14 cellular contexts compared by ENCODE assay signal in the genomic region with DNA sequence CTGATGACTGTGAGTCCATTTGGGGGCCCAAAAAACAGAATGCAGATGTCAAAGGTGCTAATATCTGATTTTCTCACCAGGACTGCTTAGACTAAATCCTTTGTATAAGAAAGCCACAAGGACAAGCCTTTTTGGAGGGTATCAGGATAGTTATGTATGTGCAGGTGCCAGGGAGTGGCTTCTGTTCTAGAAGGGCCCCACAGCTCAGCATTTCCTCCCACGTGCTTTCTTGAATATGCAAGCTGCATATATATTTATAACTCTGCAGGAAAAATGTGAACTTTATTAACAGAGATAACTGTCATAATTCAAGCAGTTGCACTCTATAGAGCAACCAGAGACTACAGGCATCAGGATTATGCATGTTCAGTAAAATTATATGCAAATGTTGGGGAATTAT.
DNase-seq lines count a peak whose midpoint lies in the region; ATAC-seq and TF ChIP-seq lines count a peak whose summit lies in the region.
"Had no signal": no experiment of that assay in that cellular context is flagged by ENCODE, and none has a peak within 500 bp of the region (broad histone marks: within the 10 kb centered on the region; RNA-seq: fewer than 3 reads in every experiment).

No MANE protein-coding gene starts in this region.

- no peak overlapping the region for H3K9ac ChIP-seq in MM.1S (ENCODE audit: low read length)
- H3K9ac ChIP-seq: BLaER1 had no signal

- no peaks in the 10 kb centered on the region for H3K9me2 ChIP-seq in DOHH2 (replicated peaks; ENCODE audit: control insufficient read depth, low read length)
- H3K9me2 ChIP-seq in MM.1S (replicated peaks; ENCODE audit: insufficient read depth, low read length) = no peaks in the 10 kb centered on the region

- no peaks in the 10 kb centered on the region for H3K27me3 ChIP-seq in DOHH2 (ENCODE audit: control insufficient read depth, low read length)
- H3K27me3 ChIP-seq in MM.1S (replicated peaks; ENCODE audit: insufficient read depth, low read length) = no peaks in the 10 kb centered on the region
- no peaks in the 10 kb centered on the region for H3K27me3 ChIP-seq in esophagus muscularis mucosa
- no peaks in the 10 kb centered on the region for H3K27me3 ChIP-seq in osteoblast (ENCODE audit: insufficient read depth, low read length)
- no peaks in the 10 kb centered on the region for H3K27me3 ChIP-seq in tibial nerve
- H3K27me3 ChIP-seq: BLaER1 had no signal

- H3F3A ChIP-seq in DOHH2 (ENCODE audit: control insufficient read depth, insufficient read depth) (no peaks in the 10 kb centered on the region), MM.1S (ENCODE audit: insufficient read depth, low read length) (no peaks in the 10 kb centered on the region)

- peak; percentile 24 for DNase-seq in MM.1S
- DNase-seq in esophagus muscularis mucosa (ENCODE audit: extremely low spot score) = peak; percentile 45
- DNase-seq in osteoblast (ENCODE audit: insufficient read length, low spot score, missing footprints) = peak; percentile 21
- no peak for DNase-seq in left ventricle myocardium superior
- DNase-seq in tibial nerve (ENCODE audit: low spot score in 2 of 2) = no peak
- no peak for DNase-seq in DMS53 (lab: John Stamatoyannopoulos, UW)
- DNase-seq: 8988T, AML-193, GOT3, H9 had no signal

- intact Hi-C loops in esophagus muscularis mucosa (cut with DNase I) = no loop called here
- intact Hi-C loops in left ventricle myocardium superior (cut with micrococcal nuclease) = no loop called here

- peak overlapping the region; percentile 22 for H3K4me2 ChIP-seq in DOHH2 (ENCODE audit: low read length)
- H3K4me2 ChIP-seq in MM.1S (ENCODE audit: low read depth, low read length) = no peak overlapping the region
- peak overlapping the region; percentile 23 for H3K4me2 ChIP-seq in osteoblast (ENCODE audit: insufficient read depth, low read length)
- H3K4me2 ChIP-seq: BLaER1 had no signal

- TF ChIP-seq EP300 in esophagus muscularis mucosa (IDR thresholded peaks at IDR 0.05) = no peak
- no peak for TF ChIP-seq EP300 in tibial nerve (IDR thresholded peaks at IDR 0.05)

- H4K20me1 ChIP-seq in DOHH2 (ENCODE audit: control insufficient read depth, insufficient read depth, low read depth, low read length) (no peaks in the 10 kb centered on the region), MM.1S (ENCODE audit: insufficient read depth, low read length) (no peaks in the 10 kb centered on the region), osteoblast (ENCODE audit: insufficient read depth, low read length) (no peaks in the 10 kb centered on the region)
- H4K20me1 ChIP-seq: BLaER1 had no signal

- H3K27ac ChIP-seq in DOHH2 (ENCODE audit: low read depth, low read length) (no peak overlapping the region), MM.1S (ENCODE audit: low read length) (no peak overlapping the region), esophagus muscularis mucosa (replicated peaks in 1 of 4) (no peak overlapping the region), osteoblast (ENCODE audit: low read depth, low read length) (peak overlapping the region; percentile 69), tibial nerve (no peak overlapping the region)
- H3K27ac ChIP-seq: BLaER1 had no signal

- TF ChIP-seq POLR2A in esophagus muscularis mucosa (IDR thresholded peaks at IDR 0.05; ENCODE audit: low read depth) (no peak), tibial nerve (IDR thresholded peaks at IDR 0.05) (no peak)

- H3K79me2 ChIP-seq in DOHH2 (ENCODE audit: control insufficient read depth, low read length) (no peaks in the 10 kb centered on the region), MM.1S (ENCODE audit: low read length) (no peaks in the 10 kb centered on the region), osteoblast (ENCODE audit: insufficient read depth, low read length) (no peaks in the 10 kb centered on the region)

- no peak for TF ChIP-seq CTCF in DOHH2 (IDR thresholded peaks at IDR 0.05; ENCODE audit: low read depth, low read length, poor library complexity, severe bottlenecking)
- TF ChIP-seq CTCF in MM.1S (IDR thresholded peaks at IDR 0.05; ENCODE audit: low read length) = no peak
- TF ChIP-seq CTCF in esophagus muscularis mucosa (IDR thresholded peaks at IDR 0.05) = no peak
- no peak for TF ChIP-seq CTCF in osteoblast (IDR thresholded peaks at IDR 0.05; ENCODE audit: extremely low read depth, low read depth, low read length)
- TF ChIP-seq CTCF in tibial nerve (IDR thresholded peaks at IDR 0.05) = no peak

- H3K4me3 ChIP-seq in DOHH2 (ENCODE audit: low read length) = no peak overlapping the region
- no peak overlapping the region for H3K4me3 ChIP-seq in MM.1S (ENCODE audit: low read length)
- H3K4me3 ChIP-seq in esophagus muscularis mucosa = no peak overlapping the region
- H3K4me3 ChIP-seq in osteoblast (ENCODE audit: insufficient read depth, low read length) = no peak overlapping the region
- H3K4me3 ChIP-seq in tibial nerve = no peak overlapping the region
- H3K4me3 ChIP-seq: BLaER1, GM12878 had no signal

- H3K4me1 ChIP-seq in DOHH2 (ENCODE audit: control insufficient read depth, low read length) (peaks cover 10% of the 10 kb centered on the region), MM.1S (ENCODE audit: low read length) (0 out of 2 replicates have a peak, but pooled peaks cover 5% of the 10 kb centered on the region), esophagus muscularis mucosa (peaks cover 0 to 26% (median 19%) of the 10 kb centered on the region in 4 donors), osteoblast (ENCODE audit: insufficient read depth, low read length) (peaks cover 26% of the 10 kb centered on the region), tibial nerve (no peaks in the 10 kb centered on the region)

- whole genome bisulfite sequencing in esophagus muscularis mucosa = 88% methylated on average over 1 of the region's 1 CpG
- 45 to 68% methylated on average over 1 of the region's 1 CpG for WGBS in tibial nerve, 2 donors

- H2AFZ ChIP-seq in MM.1S (ENCODE audit: low read length) (no peak overlapping the region), osteoblast (ENCODE audit: low read length) (no peak overlapping the region)

- no peak for ATAC-seq in left ventricle myocardium superior
- ATAC-seq in HG02759 (IDR thresholded peaks at IDR 0.05; ENCODE audit: unreplicated experiment) = no peak
- ATAC-seq: GM12878 had no signal

- H3K9me3 ChIP-seq in DOHH2 (ENCODE audit: control insufficient read depth, insufficient read depth, low read length) (no peaks in the 10 kb centered on the region; the same call in 1 of the 2 replicates), MM.1S (replicated peaks; ENCODE audit: insufficient read depth, low read length) (no peaks in the 10 kb centered on the region), esophagus muscularis mucosa (peaks cover 0 to 2% (median 0%) of the 10 kb centered on the region in 4 donors), osteoblast (ENCODE audit: low read depth, low read length) (no peaks in the 10 kb centered on the region), tibial nerve (peaks cover 0 to 8% (median 0%) of the 10 kb centered on the region in 4 donors)
- H3K9me3 ChIP-seq: BLaER1 had no signal

- H3K36me3 ChIP-seq in DOHH2 (ENCODE audit: control insufficient read depth, low read length) = no peaks in the 10 kb centered on the region
- no peaks in the 10 kb centered on the region for H3K36me3 ChIP-seq in MM.1S (replicated peaks; ENCODE audit: insufficient read depth, low read length)
- H3K36me3 ChIP-seq in esophagus muscularis mucosa = no peaks in the 10 kb centered on the region
- no peaks in the 10 kb centered on the region for H3K36me3 ChIP-seq in osteoblast (ENCODE audit: insufficient read depth, low read length)
- H3K36me3 ChIP-seq in tibial nerve = no peaks in the 10 kb centered on the region
- H3K36me3 ChIP-seq: BLaER1 had no signal

Comparison
In these comparisons a context has a peak if more than half of its experiments do, and no peak if none do; other contexts are left out.
1. DNase-seq: peak in MM.1S (single experiment), esophagus muscularis mucosa (single experiment) and osteoblast (single experiment); none in left ventricle myocardium superior (single experiment), tibial nerve (0 of 2) and DMS53 (single experiment).